27 cellular contexts compared by ENCODE assay signal in the genomic region with DNA sequence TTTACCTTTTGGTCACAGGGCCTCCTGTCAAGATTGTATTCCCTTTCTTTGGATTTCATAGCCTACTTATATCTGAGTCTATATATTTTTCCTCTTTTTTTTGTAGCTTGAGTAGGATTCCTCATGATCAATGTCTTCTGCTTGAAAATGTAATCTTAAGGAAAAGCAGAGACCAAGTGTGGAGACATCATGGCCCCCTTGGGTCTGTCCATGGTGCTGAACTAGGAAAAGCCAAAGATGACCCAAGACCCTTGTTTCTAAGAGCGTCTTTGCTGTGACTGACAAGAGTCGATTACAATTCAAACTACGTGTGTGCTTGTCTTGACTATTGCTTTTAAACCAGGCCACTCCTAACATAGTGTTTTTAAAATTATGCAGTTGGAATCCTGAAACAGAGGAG.
DNase-seq lines count a peak whose midpoint lies in the region; TF ChIP-seq lines count a peak whose summit lies in the region.
"Had no signal": no experiment of that assay in that cellular context is flagged by ENCODE, and none has a peak within 500 bp of the region (broad histone marks: within the 10 kb centered on the region; RNA-seq: fewer than 3 reads in every experiment).

No MANE protein-coding gene starts in this region.

- H3K27ac ChIP-seq in cingulate gyrus (ENCODE audit: low read depth, low read length): peak overlapping the region; percentile 4
- H3K27ac ChIP-seq: BLaER1 treated with 17β-estradiol and CSF1 and Interleukin-3, amounts not matched to agents 10 nM and 100 nM; heart left ventricle; Peyer's patch; prostate gland; SJCRH30; skin epidermis had no signal

- no peak for TF ChIP-seq POLR2A in NB4 (IDR thresholded peaks at IDR 0.05; ENCODE audit: extremely low read depth, insufficient read length)

- DNase-seq in A172 (ENCODE audit: low spot score) (peak; percentile 6), NB4 (ENCODE audit: low read depth) (peak; percentile 10), myocyte (ENCODE audit: low read depth) (peak; percentile 49), AG20443 (ENCODE audit: low spot score) (no peak), MV-4-11 (lab: John Stamatoyannopoulos, UW) (no peak), DMS114 treated with DMSO at 0.1 percent for 48 hours (lab: John Stamatoyannopoulos, UW; ENCODE audit: unreplicated experiment) (no peak), NCI-H187 (lab: John Stamatoyannopoulos, UW) (no peak)
- DNase-seq: activated CD4-positive, alpha-beta T cell treated with anti-CD3 and anti-CD28 coated beads for 1 hour; activated CD8-positive, alpha-beta T cell treated with anti-CD3 and anti-CD28 coated beads for 36 hours; activated effector memory CD4-positive, alpha-beta T cell treated with Interleukin-2 at 50 U/mL for 16 hours; activated naive CD8-positive, alpha-beta T cell treated with anti-CD3 and anti-CD28 coated beads, Interleukin-2, amount 50 U/mL, for 24 hours; Calu3; cerebellar nuclear complex; heart left ventricle; left ventricle myocardium superior; MM.1S; NCI-H146; NCI-H2171; NCI-H510A treated with DMSO at 0.1 percent for 48 hours; NK-92 treated with Interleukin-12 subunit alpha and Interleukin-12 subunit beta, amount 100 ng/mL, for 24 hours; Peyer's patch; T-helper 1 cell had no signal

- TF ChIP-seq CTCF in NB4 (IDR thresholded peaks at IDR 0.05; ENCODE audit: low read depth, low read length): no peak

- no peak overlapping the region for H3K4me3 ChIP-seq in NB4 (ENCODE audit: low read depth, low read length)
- H3K4me3 ChIP-seq: BLaER1 treated with 17β-estradiol and CSF1 and Interleukin-3, amounts not matched to agents 10 nM and 100 nM; heart left ventricle; Peyer's patch; prostate gland; SJCRH30; skin epidermis had no signal

Comparison
In these comparisons a context has a peak if more than half of its experiments do, and no peak if none do; other contexts are left out.
1. DNase-seq: peak in A172 (single experiment), NB4 (single experiment) and myocyte (single experiment); none in AG20443 (single experiment), MV-4-11 (single experiment), DMS114 treated with DMSO at 0.1 percent for 48 hours (single experiment) and NCI-H187 (0 of 2).